14 cellular contexts compared by ENCODE assay signal in the genomic region with DNA sequence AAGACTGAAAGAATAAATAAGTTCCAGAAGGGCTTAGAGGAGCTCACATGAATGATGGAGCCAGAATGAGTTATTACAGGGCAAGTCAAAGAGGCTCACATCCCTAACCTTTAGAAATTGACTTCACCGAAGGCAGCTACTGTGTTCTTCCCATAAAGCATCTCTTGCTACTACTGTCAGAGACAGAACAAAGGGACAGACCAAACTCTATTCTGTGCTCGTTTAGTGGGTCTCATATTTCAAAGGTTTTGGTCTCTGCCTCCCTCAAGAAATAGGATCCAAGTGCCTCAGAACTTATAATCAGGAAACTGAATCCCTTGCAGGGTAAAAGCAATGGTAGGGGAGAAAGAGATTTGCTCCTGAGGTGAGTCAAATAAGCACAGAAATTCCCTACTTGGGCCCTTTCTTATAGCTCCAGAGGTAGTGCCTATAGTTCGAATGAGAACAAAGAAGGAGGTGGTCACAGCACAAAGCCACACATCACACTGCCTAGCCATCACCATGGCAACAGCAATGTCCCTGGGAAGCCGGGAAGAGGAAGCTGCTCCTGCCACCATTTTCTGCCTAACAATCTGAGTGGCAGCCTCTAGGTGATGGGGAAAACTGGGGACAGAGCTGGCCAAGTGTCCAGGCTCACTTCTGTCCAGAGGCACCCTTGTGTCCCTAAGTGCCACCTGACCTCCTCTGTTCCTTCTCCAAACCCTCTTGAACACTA.
A peak's percentile ranks its signal among the peaks of the same experiment; 100 is the strongest.
DNase-seq lines count a peak whose midpoint lies in the region; ATAC-seq, FAIRE-seq and TF ChIP-seq lines count a peak whose summit lies in the region.
"Had no signal": no experiment of that assay in that cellular context is flagged by ENCODE, and none has a peak within 500 bp of the region (broad histone marks: within the 10 kb centered on the region; RNA-seq: fewer than 3 reads in every experiment).

No MANE protein-coding gene starts in this region.

- no peak for TF ChIP-seq EP300 in ovary (IDR thresholded peaks at IDR 0.05)

- 34 to 38% (median 35%) methylated on average over 4 of the region's 4 CpGs for WGBS in ovary, 3 donors
- WGBS in pancreas, 2 donors = 26 to 39% methylated on average over 4 of the region's 4 CpGs

- no peak for TF ChIP-seq POLR2A in ovary (IDR thresholded peaks at IDR 0.05)

- no peaks in the 10 kb centered on the region for H3K9me3 ChIP-seq in ovary
- no peaks in the 10 kb centered on the region for H3K9me3 ChIP-seq in pancreas

- H3K27ac ChIP-seq in ovary (no peak overlapping the region), pancreas (no peak overlapping the region)
- H3K27ac ChIP-seq: dorsolateral prefrontal cortex, suprapubic skin had no signal

- H3K4me3 ChIP-seq in ovary = no peak overlapping the region
- H3K4me3 ChIP-seq in pancreas = no peak overlapping the region
- H3K4me3 ChIP-seq: dorsolateral prefrontal cortex, suprapubic skin had no signal

- intact Hi-C loops in ovary (cut with DNase I) (no loop called here), pancreas (cut with DNase I) (no loop called here)

- H3K4me1 ChIP-seq in ovary (ENCODE audit: insufficient read depth) (no peaks in the 10 kb centered on the region), pancreas (no peaks in the 10 kb centered on the region)
- H3K4me1 ChIP-seq: suprapubic skin had no signal

- H3K27me3 ChIP-seq in ovary (no peaks in the 10 kb centered on the region), pancreas (no peaks in the 10 kb centered on the region)
- H3K27me3 ChIP-seq: dorsolateral prefrontal cortex had no signal

- no peak for FAIRE-seq in pancreas (lab: Jason Lieb, UNC)

- peak; percentile 33 for DNase-seq in COLO668 (lab: John Stamatoyannopoulos, UW; ENCODE audit: unreplicated experiment)
- peak; percentile 43 for DNase-seq in NCI-H1092 treated with DMSO at 0.1 percent for 48 hours (lab: John Stamatoyannopoulos, UW)
- peak; percentile 42 for DNase-seq in NCI-H774 (lab: John Stamatoyannopoulos, UW)
- peak; percentile 2 for DNase-seq in inferior parietal cortex (ENCODE audit: extremely low spot score)
- no peak for DNase-seq in NCI-H2029 (lab: John Stamatoyannopoulos, UW)
- DNase-seq in ovary = no peak
- DNase-seq in pancreas = no peak
- no peak for DNase-seq in activated gamma-delta T cell treated with Interleukin-2 at 50 U/mL for 16 hours
- DNase-seq: activated CD8-positive, alpha-beta memory T cell treated with anti-CD3 and anti-CD28 coated beads for 24 hours; activated gamma-delta T cell; Calu3; midbrain had no signal

- H3K36me3 ChIP-seq in ovary (no peaks in the 10 kb centered on the region), pancreas (no peaks in the 10 kb centered on the region)
- H3K36me3 ChIP-seq: suprapubic skin had no signal

- no peak for ATAC-seq in pancreas

- no peak for TF ChIP-seq CTCF in ovary (IDR thresholded peaks at IDR 0.05)
- no peak for TF ChIP-seq CTCF in pancreas (IDR thresholded peaks at IDR 0.05)

Comparison
In these comparisons a context has a peak if more than half of its experiments do, and no peak if none do; other contexts are left out.
1. DNase-seq: peak in COLO668 (single experiment), NCI-H1092 treated with DMSO at 0.1 percent for 48 hours (single experiment), NCI-H774 (single experiment) and inferior parietal cortex (single experiment); none in NCI-H2029 (single experiment), ovary (0 of 5), pancreas (0 of 6) and activated gamma-delta T cell treated with Interleukin-2 at 50 U/mL for 16 hours (single experiment).